ENCODE assay signal across 17 cellular contexts in genomic region chr20:889110-889509, GRCh38. TPM values are rescaled to one million over a fixed set of nuclear protein-coding genes. Genes with fewer than 3 reads are reported as not detected.
DNase-seq lines count a peak whose midpoint lies in the region; ATAC-seq and TF ChIP-seq lines count a peak whose summit lies in the region.
"Had no signal": no experiment of that assay in that cellular context is flagged by ENCODE, and none has a peak within 500 bp of the region (broad histone marks: within the 10 kb centered on the region; RNA-seq: fewer than 3 reads in every experiment).

No MANE protein-coding gene starts in this region.

- H3K27ac ChIP-seq in HL-60 (replicated peaks) (no peak overlapping the region), Panc1 (ENCODE audit: low read length) (no peak overlapping the region)
- H3K27ac ChIP-seq: BLaER1 treated with 17β-estradiol and CSF1 and Interleukin-3, amounts not matched to agents 10 nM and 100 nM had no signal

- no peaks in the 10 kb centered on the region for H3K4me1 ChIP-seq in Panc1 (ENCODE audit: control insufficient read depth, insufficient read depth, low read length)

- CTCF ChIA-PET in Panc1 (lab: Charles Lee) = no interaction called here

- POLR2A ChIA-PET in Panc1 (lab: Charles Lee) = no interaction called here

- H3K9me3 Mint-ChIP-seq in stimulated activated effector memory CD8-positive, alpha-beta T cell treated with anti-CD3 and anti-CD28 coated beads, Interleukin-12 subunit alpha, Interleukin-12 subunit beta, amount 100 ng/mL, for 72 hours = no peaks in the 10 kb centered on the region
- H3K9me3 Mint-ChIP-seq: CD4-positive, alpha-beta T cell; H9 had no signal

- TF ChIP-seq CTCF in HL-60 (IDR thresholded peaks at IDR 0.05; ENCODE audit: insufficient read depth, low read length) = no peak
- TF ChIP-seq CTCF in Panc1 (IDR thresholded peaks at IDR 0.05) = no peak

- DNase-seq in NCI-H526 (lab: John Stamatoyannopoulos, UW) = peak; percentile 35 to 38
- no peak for DNase-seq in NCI-H526 treated with DMSO at 0.1 percent for 48 hours (lab: John Stamatoyannopoulos, UW)
- DNase-seq in HL-60 (ENCODE audit: low read depth in 1 of 2, low spot score in 1 of 2) = peak; percentile 34 to 49
- DNase-seq in Panc1 (ENCODE audit: low read depth, low spot score) = peak; percentile 7
- no peak for DNase-seq in stimulated activated effector memory CD8-positive, alpha-beta T cell treated with anti-CD3 and anti-CD28 coated beads, Interleukin-12 subunit alpha, Interleukin-12 subunit beta, amount 100 ng/mL, for 72 hours (ENCODE audit: low spot score in 2 of 2)
- no peak for DNase-seq in NCI-H2227 treated with DMSO at 0.1 percent for 48 hours (lab: John Stamatoyannopoulos, UW)
- DNase-seq in stimulated activated CD4-positive, alpha-beta T cell treated with anti-CD3 and anti-CD28 coated beads, Interleukin-2, amount 100 ng/mL, for 48 hours = no peak
- DNase-seq: ACHN; Calu3; CD4-positive, alpha-beta T cell; DMS 273 treated with DMSO at 0.1 percent for 48 hours; DMS79 treated with DMSO at 0.1 percent for 48 hours; GDM1; GOT3; H9 had no signal

- peak overlapping the region; percentile 12 for H3K27ac Mint-ChIP-seq in stimulated activated effector memory CD8-positive, alpha-beta T cell treated with anti-CD3 and anti-CD28 coated beads, Interleukin-12 subunit alpha, Interleukin-12 subunit beta, amount 100 ng/mL, for 72 hours
- H3K27ac Mint-ChIP-seq: CD4-positive, alpha-beta T cell; H9 had no signal

- intact Hi-C loops in Panc1 (cut with micrococcal nuclease; ENCODE audit: unreplicated experiment) = no loop called here

- H3K9me3 ChIP-seq in Panc1 (ENCODE audit: control insufficient read depth, insufficient read depth, low read depth, low read length) = no peaks in the 10 kb centered on the region
- H3K9me3 ChIP-seq: BLaER1 treated with 17β-estradiol and CSF1 and Interleukin-3, amounts not matched to agents 10 nM and 100 nM had no signal

- H3K36me3 Mint-ChIP-seq in stimulated activated effector memory CD8-positive, alpha-beta T cell treated with anti-CD3 and anti-CD28 coated beads, Interleukin-12 subunit alpha, Interleukin-12 subunit beta, amount 100 ng/mL, for 72 hours = no peaks in the 10 kb centered on the region

- ATAC-seq in Panc1 = no peak
- no peak for ATAC-seq in stimulated activated effector memory CD8-positive, alpha-beta T cell treated with anti-CD3 and anti-CD28 coated beads, Interleukin-12 subunit alpha, Interleukin-12 subunit beta, amount 100 ng/mL, for 72 hours

- H3K27me3 ChIP-seq in HL-60 (ENCODE audit: insufficient read depth, poor library complexity, severe bottlenecking) = peaks cover 15% of the 10 kb centered on the region
- no peaks in the 10 kb centered on the region for H3K27me3 ChIP-seq in Panc1 (ENCODE audit: control insufficient read depth, insufficient read depth, low read length)

- peaks cover 8% of the 10 kb centered on the region for H3K4me1 Mint-ChIP-seq in stimulated activated effector memory CD8-positive, alpha-beta T cell treated with anti-CD3 and anti-CD28 coated beads, Interleukin-12 subunit alpha, Interleukin-12 subunit beta, amount 100 ng/mL, for 72 hours

- H3K36me3 ChIP-seq in Panc1 (ENCODE audit: control insufficient read depth, insufficient read depth, low read length) = no peaks in the 10 kb centered on the region
- H3K36me3 ChIP-seq: BLaER1 treated with 17β-estradiol and CSF1 and Interleukin-3, amounts not matched to agents 10 nM and 100 nM had no signal

- no TSS peak for BruUV-seq in Panc1 (replicated peaks; lab: Mats Ljungman, UMichigan)

- no peak overlapping the region for H3K4me3 ChIP-seq in HL-60 (replicated peaks; ENCODE audit: insufficient read depth, low read length)
- no peak overlapping the region for H3K4me3 ChIP-seq in Panc1 (ENCODE audit: low read depth in 2 of 2, low read length in 2 of 2)
- H3K4me3 ChIP-seq: BLaER1 treated with 17β-estradiol and CSF1 and Interleukin-3, amounts not matched to agents 10 nM and 100 nM had no signal

- in situ Hi-C loops in Panc1 (cut with HindIII; ENCODE audit: low pct_unique_long_range_greater_than_20kb, low sequenced_read_pairs) = no loop called here

- H3K4me3 Mint-ChIP-seq in stimulated activated effector memory CD8-positive, alpha-beta T cell treated with anti-CD3 and anti-CD28 coated beads, Interleukin-12 subunit alpha, Interleukin-12 subunit beta, amount 100 ng/mL, for 72 hours = no peak overlapping the region
- H3K4me3 Mint-ChIP-seq: CD4-positive, alpha-beta T cell; H9 had no signal

RNA-seq across cellular contexts. Expression of gene ANGPT4, which starts 27.0 kb away (rescaled TPM):
- total RNA-seq in Panc1 (2021; ENCODE audit: unreplicated experiment) = not detected
- polyA plus RNA-seq in Panc1 (2012; ENCODE audit: insufficient read length) = 0.05 TPM
- total RNA-seq: A172; Calu3; CD4-positive, alpha-beta T cell had no signal

RNA-seq across cellular contexts. Expression of gene FAM110A, which starts 55.6 kb away (rescaled TPM):
- 7.8 TPM for total RNA-seq in Panc1 (2021; ENCODE audit: unreplicated experiment)
- polyA plus RNA-seq in Panc1 (2012; ENCODE audit: insufficient read length) = 7.6 TPM

Comparison
In these comparisons a context has a peak if more than half of its experiments do, and no peak if none do; other contexts are left out.
1. DNase-seq: peak in NCI-H526 (2 of 2), HL-60 (2 of 2) and Panc1 (single experiment); none in NCI-H526 treated with DMSO at 0.1 percent for 48 hours (single experiment), stimulated activated effector memory CD8-positive, alpha-beta T cell treated with anti-CD3 and anti-CD28 coated beads, Interleukin-12 subunit alpha, Interleukin-12 subunit beta, amount 100 ng/mL, for 72 hours (0 of 2), NCI-H2227 treated with DMSO at 0.1 percent for 48 hours (single experiment) and stimulated activated CD4-positive, alpha-beta T cell treated with anti-CD3 and anti-CD28 coated beads, Interleukin-2, amount 100 ng/mL, for 48 hours (0 of 2).